20 cellular contexts compared by ENCODE assay signal in genomic region chr11:22467248-22467647, GRCh38.
"Had no signal": no experiment of that assay in that cellular context is flagged by ENCODE, and none has a peak within 500 bp of the region (broad histone marks: within the 10 kb centered on the region; RNA-seq: fewer than 3 reads in every experiment).

No MANE protein-coding gene starts in this region.

- H3K4me3 ChIP-seq: ascending aorta, coronary artery, left ventricle myocardium inferior, right atrium auricular region, upper lobe of right lung had no signal

- H3K27ac ChIP-seq: ascending aorta, coronary artery, left ventricle myocardium inferior, right atrium auricular region, upper lobe of right lung had no signal

- H3K36me3 ChIP-seq: ascending aorta, left ventricle myocardium inferior, right atrium auricular region, upper lobe of right lung had no signal

- H3K9me3 ChIP-seq: ascending aorta, left ventricle myocardium inferior, right atrium auricular region, upper lobe of right lung had no signal

- H3K27me3 ChIP-seq: ascending aorta, right atrium auricular region, upper lobe of right lung had no signal

- H3K4me1 ChIP-seq: ascending aorta, left ventricle myocardium inferior, right atrium auricular region, upper lobe of right lung had no signal

- ATAC-seq: activated CD8-positive, alpha-beta T cell treated with anti-CD3 and anti-CD28 coated beads, Interleukin-2, amount 10 ng/mL, durations not matched to agents 7 days and 5 days; natural killer cell; stimulated activated naive CD8-positive, alpha-beta T cell treated with anti-CD3 and anti-CD28 coated beads, Interleukin-15, Interleukin-2, amounts not matched to agents 100 U/mL and 50 U/mL, for 24 hours; upper lobe of right lung had no signal

- DNase-seq: activated CD4-positive, alpha-beta T cell treated with anti-CD3 and anti-CD28 coated beads for 1 hour; activated CD4-positive, alpha-beta T cell treated with anti-CD3 and anti-CD28 coated beads, Interleukin-2, amount 50 U/mL, for 1 hour; activated CD8-positive, alpha-beta T cell treated with anti-CD3 and anti-CD28 coated beads, Interleukin-2, amount 10 ng/mL, durations not matched to agents 7 days and 5 days; activated gamma-delta T cell treated with Interleukin-2 at 50 U/mL for 16 hours; activated T-cell treated with anti-CD3 and anti-CD28 coated beads, Interleukin-2, amount 50 U/mL, for 1 hour; cerebellar nuclear complex; foreskin melanocyte; hippocampal formation; left ventricle myocardium inferior; midbrain; natural killer cell; stimulated activated CD4-positive, alpha-beta T cell treated with anti-CD3 and anti-CD28 coated beads, Interleukin-12 subunit alpha, Interleukin-12 subunit beta, amount 100 ng/mL, for 4 hours; stimulated activated CD4-positive, alpha-beta T cell treated with anti-CD3 and anti-CD28 coated beads, Interleukin-4, amount 100 ng/mL, for 4 hours; stimulated activated naive CD8-positive, alpha-beta T cell treated with anti-CD3 and anti-CD28 coated beads, Interleukin-15, Interleukin-2, amounts not matched to agents 100 U/mL and 50 U/mL, for 24 hours; T-helper 1 cell; upper lobe of right lung had no signal

- FAIRE-seq: TTC549 had no signal
